Comparison of ENCODE assay signal across 10 cellular contexts in genomic region chr3:16824085-16824696, GRCh38.
DNase-seq lines count a peak whose midpoint lies in the region; ATAC-seq and TF ChIP-seq lines count a peak whose summit lies in the region.
"Had no signal": no experiment of that assay in that cellular context is flagged by ENCODE, and none has a peak within 500 bp of the region (broad histone marks: within the 10 kb centered on the region; RNA-seq: fewer than 3 reads in every experiment).

No MANE protein-coding gene starts in this region.

- H3T11ph ChIP-seq in H9 (ENCODE audit: low read length) = no peak overlapping the region

- no peak overlapping the region for H2BK15ac ChIP-seq in H9 (ENCODE audit: low read depth, low read length)

- H3K9me3 Mint-ChIP-seq in activated T-helper 17 cell treated with anti-CD3 and anti-CD28 coated beads, Interleukin-2, amount 50 U/mL, for 72 hours = no peaks in the 10 kb centered on the region
- H3K9me3 Mint-ChIP-seq in H9 = peaks cover 3% of the 10 kb centered on the region in 2 experiments; a peak in 2 of 5 replicates

- no peak overlapping the region for H2BK20ac ChIP-seq in H9 (ENCODE audit: low read depth, low read length, poor library complexity, severe bottlenecking)

- 40 to 59% (median 50%) methylated on average over 4 of the region's 4 CpGs for WGBS in spleen, 5 donors
- no CpG with 5 or more reads among the region's 4 CpGs for WGBS in H9 (ENCODE audit: extremely low coverage, insufficient read length, low lambda C conversion rate)

- H2BK120ac ChIP-seq in H9 (ENCODE audit: low read depth, low read length, poor library complexity, severe bottlenecking) = no peak overlapping the region

- no peaks in the 10 kb centered on the region for H3K36me3 Mint-ChIP-seq in activated T-helper 17 cell treated with anti-CD3 and anti-CD28 coated beads, Interleukin-2, amount 50 U/mL, for 72 hours (ENCODE audit: low read depth)
- peaks cover 0 to 5% (median 3%) of the 10 kb centered on the region in 3 experiments; a peak in 4 of 7 replicates for H3K36me3 Mint-ChIP-seq in H9 (ENCODE audit: insufficient read depth in 1 of 3, low read depth in 3 of 3)

- no peaks in the 10 kb centered on the region for H3K27me3 Mint-ChIP-seq in activated T-helper 17 cell treated with anti-CD3 and anti-CD28 coated beads, Interleukin-2, amount 50 U/mL, for 72 hours
- H3K27me3 Mint-ChIP-seq in H9 (ENCODE audit: low read depth) = no peaks in the 10 kb centered on the region

- no peak overlapping the region for H3K56ac ChIP-seq in H9 (ENCODE audit: insufficient read length, low read depth, low read length)

- no peak overlapping the region for H3K4ac ChIP-seq in H9 (ENCODE audit: low read depth, low read length)

- H3K27me3 ChIP-seq in spleen (replicated peaks in 1 of 7) = no peaks in the 10 kb centered on the region
- H3K27me3 ChIP-seq in H9 (ENCODE audit: insufficient read depth, low read length) = no peaks in the 10 kb centered on the region

- no peak overlapping the region for H3K14ac ChIP-seq in H9 (ENCODE audit: insufficient read depth, low read length)

- no peak overlapping the region for H4K8ac ChIP-seq in H9 (replicated peaks; ENCODE audit: insufficient read length, low read depth, low read length)

- no peak overlapping the region for H2AK5ac ChIP-seq in H9 (ENCODE audit: insufficient read length, low read length)

- H3K9ac ChIP-seq in H9 (ENCODE audit: extremely low read depth, insufficient read length, low read length) = no peak overlapping the region

- no peak overlapping the region for H2AFZ ChIP-seq in H9 (ENCODE audit: low read length)

- TF ChIP-seq CTCF in spleen (IDR thresholded peaks at IDR 0.05 in 8 of 11, conservative IDR thresholded peaks at IDR 0.05 in 3 of 11) (no peak), H9 (conservative IDR thresholded peaks at IDR 0.05) (no peak)

- no peak overlapping the region for H4K5ac ChIP-seq in H9 (ENCODE audit: insufficient read length, low read depth, low read length)

- H3K79me2 ChIP-seq in H9 (ENCODE audit: insufficient read depth, low read length) = no peaks in the 10 kb centered on the region

- no peak overlapping the region for H4K91ac ChIP-seq in H9 (ENCODE audit: insufficient read length, low read depth, low read length)

- no peak overlapping the region for H2BK5ac ChIP-seq in H9 (ENCODE audit: insufficient read length, low read length)

- no peak overlapping the region for H2BK12ac ChIP-seq in H9 (ENCODE audit: insufficient read length, low read depth, low read length)

- no peak for TF ChIP-seq POLR2A in spleen (IDR thresholded peaks at IDR 0.05)

- DNase-seq in spleen (no peak), hepatic stellate cell (ENCODE audit: low spot score) (no peak), LoVo (ENCODE audit: low spot score) (no peak), H9 (no peak)
- DNase-seq: T1000 had no signal

- H3K18ac ChIP-seq in H9 (ENCODE audit: insufficient read length, low read depth, low read length) = no peak overlapping the region

- H3K79me1 ChIP-seq in H9 (ENCODE audit: insufficient read depth, low read depth, low read length, poor library complexity, severe bottlenecking) = no peaks in the 10 kb centered on the region

- peak overlapping the region in 1 of 8 donors; percentile 15 for H3K4me3 ChIP-seq in spleen
- H3K4me3 ChIP-seq: coronary artery had no signal

- no peak overlapping the region for H3K23ac ChIP-seq in H9 (ENCODE audit: insufficient read length, low read depth, low read length)

- no peaks in the 10 kb centered on the region for H3K36me3 ChIP-seq in spleen

- H3K9me3 ChIP-seq in spleen (peaks cover 0 to 3% (median 0%) of the 10 kb centered on the region in 8 donors), H9 (ENCODE audit: control insufficient read depth, low read depth, low read length) (no peaks in the 10 kb centered on the region)

- ATAC-seq in GM18499 (IDR thresholded peaks at IDR 0.05; ENCODE audit: insufficient read depth, unreplicated experiment) (peak; percentile 42), GM19468 (IDR thresholded peaks at IDR 0.05; ENCODE audit: extremely low read depth, unreplicated experiment) (peak; percentile 73), HG03175 (IDR thresholded peaks at IDR 0.05; ENCODE audit: unreplicated experiment) (peak; percentile 74)
- peak; percentile 84 for ATAC-seq in activated T-helper 17 cell treated with anti-CD3 and anti-CD28 coated beads, Interleukin-2, amount 50 U/mL, for 72 hours (replicated peaks)

- no peaks in the 10 kb centered on the region for H3K23me2 ChIP-seq in H9 (ENCODE audit: insufficient read length, low read depth, low read length, poor library complexity, severe bottlenecking)

- H3K4me1 ChIP-seq in spleen (peaks cover 0 to 18% (median 12%) of the 10 kb centered on the region in 6 donors), H9 (ENCODE audit: insufficient read depth, low read length) (no peaks in the 10 kb centered on the region)

- peaks cover 22% of the 10 kb centered on the region for H3K4me1 Mint-ChIP-seq in activated T-helper 17 cell treated with anti-CD3 and anti-CD28 coated beads, Interleukin-2, amount 50 U/mL, for 72 hours
- H3K4me1 Mint-ChIP-seq in H9 = peaks cover 6 to 7% of the 10 kb centered on the region in 2 experiments

- H3K4me3 Mint-ChIP-seq in activated T-helper 17 cell treated with anti-CD3 and anti-CD28 coated beads, Interleukin-2, amount 50 U/mL, for 72 hours = peak overlapping the region; percentile 51
- no peak overlapping the region for H3K4me3 Mint-ChIP-seq in H9

- H3K4me2 ChIP-seq in H9 (ENCODE audit: insufficient read depth, insufficient read length, low read length) = no peak overlapping the region

- H4K20me1 ChIP-seq in H9 (ENCODE audit: control insufficient read depth, insufficient read depth, insufficient read length) = no peaks in the 10 kb centered on the region

- H3K27ac Mint-ChIP-seq in activated T-helper 17 cell treated with anti-CD3 and anti-CD28 coated beads, Interleukin-2, amount 50 U/mL, for 72 hours = no peak overlapping the region
- no peak overlapping the region for H3K27ac Mint-ChIP-seq in H9

- peak overlapping the region in 2 of 8 donors; percentile 20 to 34 for H3K27ac ChIP-seq in spleen
- no peak overlapping the region for H3K27ac ChIP-seq in H9 (ENCODE audit: insufficient read length, low read depth, low read length)
- H3K27ac ChIP-seq: coronary artery had no signal

- intact Hi-C loops in spleen (cut with DNase I; ENCODE audit: low total_unique reads) = no loop called here
